Comparison of ENCODE assay signal across 2 cellular contexts in the genomic region with DNA sequence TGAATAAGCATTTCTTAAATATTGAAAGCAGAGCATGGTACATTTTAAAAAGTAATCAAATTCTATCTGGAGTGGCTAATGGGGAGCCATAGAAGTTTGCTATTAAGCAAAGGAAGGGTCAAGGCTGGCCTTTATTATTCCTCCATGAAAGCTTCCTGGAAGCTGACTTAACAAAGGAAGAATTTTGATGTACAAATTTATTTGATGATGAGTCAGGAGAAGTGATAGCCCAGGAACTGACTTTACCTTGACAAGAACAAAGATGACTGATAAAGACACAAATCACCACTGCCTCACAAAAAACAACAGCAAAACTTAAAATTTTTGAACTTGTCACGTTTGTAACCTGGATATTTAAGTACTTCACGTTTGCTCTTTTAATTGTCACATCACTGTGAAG.
TF ChIP-seq lines count a peak whose summit lies in the region.

No MANE protein-coding gene starts in this region.

TF ChIP-seq in HCT116, 20 proteins besides CTCF, POLR2A, EP300 and RAD21:
- TF ChIP-seq ZFX (IDR thresholded peaks at IDR 0.05): no peak
- TF ChIP-seq ZBTB33 (IDR thresholded peaks at IDR 0.05; ENCODE audit: extremely low read depth, insufficient replicate concordance, low read length): no peak
- no peak for TF ChIP-seq MAX (IDR thresholded peaks at IDR 0.05)

TF ChIP-seq in endothelial cell of umbilical vein, 7 proteins besides CTCF, POLR2A, EP300 and RAD21:
- no peak for TF ChIP-seq POLR2AphosphoS5 (IDR thresholded peaks at IDR 0.05; ENCODE audit: insufficient read depth, low read depth, low read length)
- no peak for TF ChIP-seq JUN (IDR thresholded peaks at IDR 0.05; ENCODE audit: borderline replicate concordance, insufficient read depth, insufficient read length, low read depth)
- no peak for TF ChIP-seq MYC (IDR thresholded peaks at IDR 0.05; ENCODE audit: low read depth, low read length)
- no peak for TF ChIP-seq EZH2 (IDR thresholded peaks at IDR 0.05; ENCODE audit: borderline replicate concordance, low read depth, low read length, severe bottlenecking)
- no peak for TF ChIP-seq GATA2 (IDR thresholded peaks at IDR 0.05; ENCODE audit: insufficient read depth, insufficient read length, low read depth, low read length)
- TF ChIP-seq MAX (IDR thresholded peaks at IDR 0.05; ENCODE audit: insufficient read depth, insufficient read length): no peak
- TF ChIP-seq FOS (IDR thresholded peaks at IDR 0.05; ENCODE audit: borderline replicate concordance, insufficient read depth, low read length): no peak
